9 cellular contexts compared by ENCODE assay signal in the genomic region with DNA sequence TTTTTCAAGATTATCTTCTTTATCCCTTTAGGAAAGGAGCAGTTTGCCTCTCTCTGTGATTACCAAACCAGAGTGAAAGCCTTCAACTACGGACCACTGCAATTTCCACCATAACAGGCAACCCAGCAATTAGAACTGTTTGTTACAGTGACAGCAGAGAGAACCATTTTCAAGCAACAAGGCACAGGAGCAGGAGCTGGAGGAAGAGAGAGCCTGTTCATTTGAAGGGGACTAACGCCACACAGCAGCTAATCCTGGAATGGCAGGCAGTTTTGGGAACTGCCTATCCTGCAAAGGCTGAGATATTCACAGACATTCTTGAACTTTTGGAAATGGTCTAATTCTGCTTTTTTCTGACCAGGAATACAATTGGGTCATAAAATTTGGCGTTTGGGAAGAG.
DNase-seq lines count a peak whose midpoint lies in the region; ATAC-seq and TF ChIP-seq lines count a peak whose summit lies in the region.
"Had no signal": no experiment of that assay in that cellular context is flagged by ENCODE, and none has a peak within 500 bp of the region (broad histone marks: within the 10 kb centered on the region; RNA-seq: fewer than 3 reads in every experiment).

No MANE protein-coding gene starts in this region.

- no peak overlapping the region for H3K4me3 Mint-ChIP-seq in activated CD8-positive, alpha-beta memory T cell treated with anti-CD3 and anti-CD28 coated beads, Interleukin-2, amount 10 ng/mL, durations not matched to agents 7 days and 5 days

- no peaks in the 10 kb centered on the region for H3K36me3 ChIP-seq in H7 (replicated peaks; ENCODE audit: control insufficient read depth, insufficient read depth, low read length)

- peaks cover 5% of the 10 kb centered on the region for H3K9me3 Mint-ChIP-seq in activated CD8-positive, alpha-beta memory T cell treated with anti-CD3 and anti-CD28 coated beads, Interleukin-2, amount 10 ng/mL, durations not matched to agents 7 days and 5 days (ENCODE audit: low read depth)

- H3K4me3 ChIP-seq in H7 (ENCODE audit: insufficient read depth, low read depth, low read length) (no peak overlapping the region), choroid plexus epithelial cell (ENCODE audit: low read depth, low read length) (no peak overlapping the region)

- peak; percentile 23 for DNase-seq in H7
- DNase-seq in NCI-H2227 treated with DMSO at 0.1 percent for 48 hours (lab: John Stamatoyannopoulos, UW): peak; percentile 86
- DNase-seq in choroid plexus epithelial cell (ENCODE audit: low read depth): peak; percentile 42
- peak in 38 of 56 donors; percentile 0 to 67 (median 16) for DNase-seq in nucleus accumbens (lab: John Stamatoyannopoulos, UW)
- DNase-seq in activated CD8-positive, alpha-beta memory T cell treated with anti-CD3 and anti-CD28 coated beads, Interleukin-2, amount 10 ng/mL, durations not matched to agents 7 days and 5 days: no peak
- no peak for DNase-seq in dedifferentiated amniotic fluid mesenchymal stem cell (ENCODE audit: extremely low spot score)
- DNase-seq: MM.1S had no signal

- no peak overlapping the region for H3K27ac Mint-ChIP-seq in activated CD8-positive, alpha-beta memory T cell treated with anti-CD3 and anti-CD28 coated beads, Interleukin-2, amount 10 ng/mL, durations not matched to agents 7 days and 5 days

- CTCF ChIA-PET in activated CD8-positive, alpha-beta memory T cell treated with anti-CD3 and anti-CD28 coated beads, Interleukin-2, amount 10 ng/mL, durations not matched to agents 7 days and 5 days (lab: Charles Lee): no interaction called here

- no peak for ATAC-seq in activated CD8-positive, alpha-beta memory T cell treated with anti-CD3 and anti-CD28 coated beads, Interleukin-2, amount 10 ng/mL, durations not matched to agents 7 days and 5 days
- ATAC-seq in HG03095 (IDR thresholded peaks at IDR 0.05; ENCODE audit: unreplicated experiment) (no peak), HG02840 (IDR thresholded peaks at IDR 0.05; ENCODE audit: low FRiP score, unreplicated experiment) (no peak)

- no peaks in the 10 kb centered on the region for H3K27me3 ChIP-seq in H7 (ENCODE audit: control insufficient read depth, insufficient read depth, low read length)

- TF ChIP-seq CTCF in choroid plexus epithelial cell (conservative IDR thresholded peaks at IDR 0.05; ENCODE audit: low read depth, low read length): peak; percentile 61

- H3K4me1 Mint-ChIP-seq in activated CD8-positive, alpha-beta memory T cell treated with anti-CD3 and anti-CD28 coated beads, Interleukin-2, amount 10 ng/mL, durations not matched to agents 7 days and 5 days: no peaks in the 10 kb centered on the region

- no peaks in the 10 kb centered on the region for H3K36me3 Mint-ChIP-seq in activated CD8-positive, alpha-beta memory T cell treated with anti-CD3 and anti-CD28 coated beads, Interleukin-2, amount 10 ng/mL, durations not matched to agents 7 days and 5 days

- no peaks in the 10 kb centered on the region for H3K27me3 Mint-ChIP-seq in activated CD8-positive, alpha-beta memory T cell treated with anti-CD3 and anti-CD28 coated beads, Interleukin-2, amount 10 ng/mL, durations not matched to agents 7 days and 5 days

Comparison
In these comparisons a context has a peak if more than half of its experiments do, and no peak if none do; other contexts are left out.
1. DNase-seq: peak in H7 (single experiment), NCI-H2227 treated with DMSO at 0.1 percent for 48 hours (single experiment), choroid plexus epithelial cell (single experiment) and nucleus accumbens (38 of 56); none in activated CD8-positive, alpha-beta memory T cell treated with anti-CD3 and anti-CD28 coated beads, Interleukin-2, amount 10 ng/mL, durations not matched to agents 7 days and 5 days (single experiment) and dedifferentiated amniotic fluid mesenchymal stem cell (single experiment).